8 cellular contexts compared by ENCODE assay signal in genomic region chr9:111621895-111622480, GRCh38. TPM values are rescaled to one million over a fixed set of nuclear protein-coding genes. Genes with fewer than 3 reads are reported as not detected.
DNase-seq lines count a peak whose midpoint lies in the region; ATAC-seq and TF ChIP-seq lines count a peak whose summit lies in the region.

No MANE protein-coding gene starts in this region.

- CTCF ChIA-PET in activated CD4-positive, alpha-beta T cell treated with anti-CD3 and anti-CD28 coated beads, Interleukin-2, amount 10 ng/mL, durations not matched to agents 7 days and 5 days (lab: Charles Lee), result interaction anchor here (0.6 to 1.6 kb wide), 9 partner anchors 9 to 908 kb away, joined by 3 to 5 read pairs (median 3); partner anchors contain the start of gene DNAJC25

- intact Hi-C loops in left ventricle myocardium inferior (cut with micrococcal nuclease), result no loop called here

- H3K4me3 ChIP-seq in left ventricle myocardium inferior, result no peak overlapping the region

- no peak for ATAC-seq in GM18909 (IDR thresholded peaks at IDR 0.05; ENCODE audit: poor library complexity, unreplicated experiment)

- no peak overlapping the region for H3K27ac Mint-ChIP-seq in activated CD4-positive, alpha-beta T cell treated with anti-CD3 and anti-CD28 coated beads, Interleukin-2, amount 10 ng/mL, durations not matched to agents 7 days and 5 days

- DNase-seq in activated CD4-positive, alpha-beta T cell treated with anti-CD3 and anti-CD28 coated beads, Interleukin-2, amount 10 ng/mL, durations not matched to agents 7 days and 5 days, result peak; percentile 40
- DNase-seq in activated CD4-positive, alpha-beta T cell treated with anti-CD3 and anti-CD28 coated beads for 1 hour, result no peak
- DNase-seq in HuH-7.5 (ENCODE audit: low spot score) (peak; percentile 52), activated T-cell treated with anti-CD3 and anti-CD28 coated beads for 48 hours (ENCODE audit: low read depth) (peak; percentile 29), left ventricle myocardium inferior (no peak)
- DNase-seq in stimulated activated CD4-positive, alpha-beta T cell treated with anti-CD3 and anti-CD28 coated beads, Interleukin-1b, Interleukin-23, amount 100 ng/mL, for 48 hours, result peak; percentile 25
- DNase-seq in stimulated activated naive CD4-positive, alpha-beta T cell treated with Interleukin-2 at 50 U/mL for 16 hours (lab: John Stamatoyannopoulos, UW), result no peak

- no peak overlapping the region for H3K27ac ChIP-seq in left ventricle myocardium inferior (replicated peaks)

- no peaks in the 10 kb centered on the region for H3K9me3 Mint-ChIP-seq in activated CD4-positive, alpha-beta T cell treated with anti-CD3 and anti-CD28 coated beads, Interleukin-2, amount 10 ng/mL, durations not matched to agents 7 days and 5 days

- POLR2A ChIA-PET in activated CD4-positive, alpha-beta T cell treated with anti-CD3 and anti-CD28 coated beads, Interleukin-2, amount 10 ng/mL, durations not matched to agents 7 days and 5 days (lab: Charles Lee), result no interaction called here

- peaks cover 19% of the 10 kb centered on the region for H3K27me3 Mint-ChIP-seq in activated CD4-positive, alpha-beta T cell treated with anti-CD3 and anti-CD28 coated beads, Interleukin-2, amount 10 ng/mL, durations not matched to agents 7 days and 5 days

- no peaks in the 10 kb centered on the region for H3K36me3 ChIP-seq in left ventricle myocardium inferior

- no peaks in the 10 kb centered on the region for H3K9me3 ChIP-seq in left ventricle myocardium inferior (replicated peaks)

- H3K36me3 Mint-ChIP-seq in activated CD4-positive, alpha-beta T cell treated with anti-CD3 and anti-CD28 coated beads, Interleukin-2, amount 10 ng/mL, durations not matched to agents 7 days and 5 days (ENCODE audit: low read depth), result no peaks in the 10 kb centered on the region

- no peaks in the 10 kb centered on the region for H3K27me3 ChIP-seq in left ventricle myocardium inferior (ENCODE audit: low read depth)

- no peak overlapping the region for H3K4me3 Mint-ChIP-seq in activated CD4-positive, alpha-beta T cell treated with anti-CD3 and anti-CD28 coated beads, Interleukin-2, amount 10 ng/mL, durations not matched to agents 7 days and 5 days

- peak; percentile 92 for TF ChIP-seq CTCF in left ventricle myocardium inferior (IDR thresholded peaks at IDR 0.05; ENCODE audit: borderline replicate concordance)

- H3K4me1 Mint-ChIP-seq in activated CD4-positive, alpha-beta T cell treated with anti-CD3 and anti-CD28 coated beads, Interleukin-2, amount 10 ng/mL, durations not matched to agents 7 days and 5 days, result no peaks in the 10 kb centered on the region

- no peaks in the 10 kb centered on the region for H3K4me1 ChIP-seq in left ventricle myocardium inferior

RNA-seq across cellular contexts. Expression of gene DNAJC25, which starts 9.1 kb away (rescaled TPM):
- 1 to 10 TPM; 3.2 to 4.7 TPM for total RNA-seq in activated CD4-positive, alpha-beta T cell treated with anti-CD3 and anti-CD28 coated beads, Interleukin-2, amount 10 ng/mL, durations not matched to agents 7 days and 5 days
- 5.5 TPM for total RNA-seq in left ventricle myocardium inferior

RNA-seq across cellular contexts. Expression of gene PTGR1, which starts 22.5 kb away (rescaled TPM):
- under 1 TPM in 1 of 2 experiments, not detected in 1; 0.25 TPM for total RNA-seq in activated CD4-positive, alpha-beta T cell treated with anti-CD3 and anti-CD28 coated beads, Interleukin-2, amount 10 ng/mL, durations not matched to agents 7 days and 5 days
- 50.2 TPM for total RNA-seq in left ventricle myocardium inferior

RNA-seq across cellular contexts. Expression of gene GNG10, which starts 39.4 kb away (rescaled TPM):
- 10 to 100 TPM; 18.0 to 19.3 TPM for total RNA-seq in activated CD4-positive, alpha-beta T cell treated with anti-CD3 and anti-CD28 coated beads, Interleukin-2, amount 10 ng/mL, durations not matched to agents 7 days and 5 days
- total RNA-seq in left ventricle myocardium inferior, result 27.4 TPM

Comparison
In these comparisons a context has a peak if more than half of its experiments do, and no peak if none do; other contexts are left out.
1. DNase-seq: peak in activated CD4-positive, alpha-beta T cell treated with anti-CD3 and anti-CD28 coated beads, Interleukin-2, amount 10 ng/mL, durations not matched to agents 7 days and 5 days (single experiment), HuH-7.5 (single experiment), activated T-cell treated with anti-CD3 and anti-CD28 coated beads for 48 hours (single experiment) and stimulated activated CD4-positive, alpha-beta T cell treated with anti-CD3 and anti-CD28 coated beads, Interleukin-1b, Interleukin-23, amount 100 ng/mL, for 48 hours (single experiment); none in activated CD4-positive, alpha-beta T cell treated with anti-CD3 and anti-CD28 coated beads for 1 hour (single experiment), left ventricle myocardium inferior (single experiment) and stimulated activated naive CD4-positive, alpha-beta T cell treated with Interleukin-2 at 50 U/mL for 16 hours (single experiment).
2. RNA of gene PTGR1, which starts 22.5 kb away (total RNA-seq): 50.2 TPM in left ventricle myocardium inferior (single experiment); 0.25 TPM in activated CD4-positive, alpha-beta T cell treated with anti-CD3 and anti-CD28 coated beads, Interleukin-2, amount 10 ng/mL, durations not matched to agents 7 days and 5 days; every median in the first group is over 10 times any median in the second.